In genomic region chr11:97389270-97389669, GRCh38 we compare ENCODE assay signal across 24 cellular contexts.
"Had no signal": no experiment of that assay in that cellular context is flagged by ENCODE, and none has a peak within 500 bp of the region (broad histone marks: within the 10 kb centered on the region; RNA-seq: fewer than 3 reads in every experiment).

No MANE protein-coding gene starts in this region.

- DNase-seq: stimulated activated CD4-positive, alpha-beta T cell treated with anti-CD3 and anti-CD28 coated beads, Interleukin-2, amount 100 ng/mL, for 48 hours; stimulated activated CD4-positive, alpha-beta T cell treated with anti-CD3 and anti-CD28 coated beads, Interleukin-4, amount 100 ng/mL, for 1 hour; stimulated activated CD4-positive, alpha-beta T cell treated with anti-CD3 and anti-CD28 coated beads, Interleukin-4, amount 100 ng/mL, for 24 hours; stimulated activated CD4-positive, alpha-beta T cell treated with anti-CD3 and anti-CD28 coated beads, Interleukin-4, amount 100 ng/mL, for 4 hours; stimulated activated CD8-positive, alpha-beta memory T cell treated with anti-CD3 and anti-CD28 coated beads, Interleukin-4, amount 100 ng/mL, for 48 hours; stimulated activated naive B cell treated with anti-CD40 and anti-IgM and Interleukin-4, amounts not matched to agents 10 μg/mL and 1 μg/mL and 100 μg/mL, for 72 hours; stimulated activated naive CD4-positive, alpha-beta T cell; stimulated activated naive CD4-positive, alpha-beta T cell treated with Interleukin-2 at 50 U/mL for 16 hours; stimulated activated naive CD8-positive, alpha-beta T cell treated with anti-CD3 and anti-CD28 coated beads, Interleukin-15, amount 100 ng/mL, for 72 hours; stimulated activated naive CD8-positive, alpha-beta T cell treated with anti-CD3 and anti-CD28 coated beads, Interleukin-15, Interleukin-2, amounts not matched to agents 100 U/mL and 50 U/mL, for 24 hours; stomach; substantia nigra; testis; thyroid gland; tibial artery; transverse colon; trophoblast cell; upper lobe of left lung; upper lobe of right lung; uterus had no signal

- H3K4me3 ChIP-seq: stomach, suprapubic skin, testis, thoracic aorta, thyroid gland, tibial artery, tibial nerve, transverse colon, upper lobe of left lung, upper lobe of right lung, uterus, vagina had no signal
